15 cellular contexts compared by ENCODE assay signal in the genomic region with DNA sequence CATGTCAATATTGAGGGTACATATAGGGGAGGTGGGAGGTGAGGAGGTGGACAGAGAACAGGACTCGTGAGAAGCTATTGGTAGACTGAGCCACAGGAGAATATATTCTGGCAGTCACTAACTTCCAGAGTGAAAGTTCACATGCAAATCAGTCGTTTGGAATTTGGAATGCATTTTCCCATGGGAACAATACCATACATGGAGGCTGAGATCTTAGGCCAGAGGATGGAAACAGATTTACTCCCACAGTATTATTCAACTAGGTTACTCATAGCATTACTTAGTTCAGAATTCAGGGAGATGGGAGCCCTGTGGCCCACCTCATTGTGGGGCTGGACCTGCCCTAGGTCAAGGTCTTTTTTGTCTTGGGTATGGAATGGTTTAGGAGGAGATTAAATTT. TPM values are rescaled to one million over a fixed set of nuclear protein-coding genes. Genes with fewer than 3 reads are reported as not detected.
A peak's percentile ranks its signal among the peaks of the same experiment; 100 is the strongest.
DNase-seq lines count a peak whose midpoint lies in the region; ATAC-seq, FAIRE-seq and TF ChIP-seq lines count a peak whose summit lies in the region.
"Had no signal": no experiment of that assay in that cellular context is flagged by ENCODE, and none has a peak within 500 bp of the region (broad histone marks: within the 10 kb centered on the region; RNA-seq: fewer than 3 reads in every experiment).

No MANE protein-coding gene starts in this region.

- peak overlapping the region; percentile 96 for H3K27ac Mint-ChIP-seq in astrocyte (ENCODE audit: unreplicated experiment)
- peak overlapping the region in 1 of 2 donors; percentile 20 for H3K27ac Mint-ChIP-seq in natural killer cell treated with Interleukin-12 subunit alpha and Interleukin-12 subunit beta and Interleukin-15 and Interleukin-18, amount 100 ng/mL, for 72 hours
- H3K27ac Mint-ChIP-seq: activated CD4-positive, alpha-beta T cell treated with anti-CD3 and anti-CD28 coated beads, Interleukin-2, amount 10 ng/mL, durations not matched to agents 24 days and 14 days; activated naive CD4-positive, alpha-beta T cell treated with anti-CD3 and anti-CD28 coated beads for 36 hours had no signal

- H3K9me3 ChIP-seq in astrocyte (ENCODE audit: insufficient read depth, low read depth, low read length) (no peaks in the 10 kb centered on the region), left ventricle myocardium inferior (replicated peaks) (no peaks in the 10 kb centered on the region), skeletal muscle satellite cell (replicated peaks; ENCODE audit: low read length) (no peaks in the 10 kb centered on the region)
- H3K9me3 ChIP-seq: ovary, upper lobe of left lung had no signal

- H3K27ac ChIP-seq in astrocyte (ENCODE audit: low read depth, low read length) (peak overlapping the region; percentile 97), left ventricle myocardium inferior (replicated peaks) (peak overlapping the region; percentile 63)
- H3K27ac ChIP-seq: ovary, upper lobe of left lung had no signal

- DNase-seq in ELR (ENCODE audit: low read depth) (peak; percentile 54), astrocyte (ENCODE audit: low read depth) (peak; percentile 97), left ventricle myocardium inferior (no peak), left colon (no peak), 8988T (no peak)
- DNase-seq in natural killer cell treated with Interleukin-12 subunit alpha and Interleukin-12 subunit beta and Interleukin-15 and Interleukin-18, amount 100 ng/mL, for 72 hours (ENCODE audit: low spot score) = no peak
- DNase-seq: activated CD4-positive, alpha-beta T cell treated with anti-CD3 and anti-CD28 coated beads, Interleukin-2, amount 10 ng/mL, durations not matched to agents 24 days and 14 days; activated naive CD4-positive, alpha-beta T cell treated with anti-CD3 and anti-CD28 coated beads for 36 hours; NCI-H1694; NK-92 treated with Interleukin-12 subunit alpha and Interleukin-12 subunit beta, amount 100 ng/mL, for 24 hours; ovary; SW 1271; upper lobe of left lung had no signal

- no peaks in the 10 kb centered on the region for H3K79me2 ChIP-seq in astrocyte (ENCODE audit: insufficient read depth, low read length)

- no peaks in the 10 kb centered on the region for H3K36me3 Mint-ChIP-seq in astrocyte (ENCODE audit: low read depth, unreplicated experiment)
- no peaks in the 10 kb centered on the region for H3K36me3 Mint-ChIP-seq in natural killer cell treated with Interleukin-12 subunit alpha and Interleukin-12 subunit beta and Interleukin-15 and Interleukin-18, amount 100 ng/mL, for 72 hours

- peak overlapping the region; percentile 81 for H3K9ac ChIP-seq in astrocyte (ENCODE audit: low read length)
- H3K9ac ChIP-seq in skeletal muscle satellite cell (ENCODE audit: low read depth, low read length) = peak overlapping the region; percentile 54

- H3K4me1 Mint-ChIP-seq in astrocyte (ENCODE audit: low read depth, unreplicated experiment) = peaks cover 18% of the 10 kb centered on the region
- peaks cover 11 to 18% of the 10 kb centered on the region in 2 donors for H3K4me1 Mint-ChIP-seq in natural killer cell treated with Interleukin-12 subunit alpha and Interleukin-12 subunit beta and Interleukin-15 and Interleukin-18, amount 100 ng/mL, for 72 hours (ENCODE audit: low read depth in 2 of 2)

- H3K4me3 ChIP-seq in astrocyte (ENCODE audit: insufficient read depth, low read depth, low read length) (no peak overlapping the region), left ventricle myocardium inferior (no peak overlapping the region), skeletal muscle satellite cell (ENCODE audit: low read length) (no peak overlapping the region)
- H3K4me3 ChIP-seq: ovary, upper lobe of left lung had no signal

- H3K36me3 ChIP-seq in astrocyte (ENCODE audit: insufficient read depth, low read length) (no peaks in the 10 kb centered on the region), left ventricle myocardium inferior (no peaks in the 10 kb centered on the region), skeletal muscle satellite cell (ENCODE audit: insufficient read depth, low read length) (no peaks in the 10 kb centered on the region)
- H3K36me3 ChIP-seq: ovary, upper lobe of left lung had no signal

- peak; percentile 98 for FAIRE-seq in astrocyte (lab: Jason Lieb, UNC)

- H3K4me2 ChIP-seq in astrocyte (ENCODE audit: low read length) = peak overlapping the region; percentile 39
- H3K4me2 ChIP-seq in skeletal muscle satellite cell (ENCODE audit: low read length) = peak overlapping the region; percentile 37

- no peaks in the 10 kb centered on the region for H3K9me3 Mint-ChIP-seq in astrocyte (ENCODE audit: unreplicated experiment)
- no peaks in the 10 kb centered on the region for H3K9me3 Mint-ChIP-seq in natural killer cell treated with Interleukin-12 subunit alpha and Interleukin-12 subunit beta and Interleukin-15 and Interleukin-18, amount 100 ng/mL, for 72 hours

- peak overlapping the region; percentile 60 for H3K4me3 Mint-ChIP-seq in astrocyte (ENCODE audit: unreplicated experiment)
- H3K4me3 Mint-ChIP-seq in natural killer cell treated with Interleukin-12 subunit alpha and Interleukin-12 subunit beta and Interleukin-15 and Interleukin-18, amount 100 ng/mL, for 72 hours = no peak overlapping the region
- H3K4me3 Mint-ChIP-seq: activated CD4-positive, alpha-beta T cell treated with anti-CD3 and anti-CD28 coated beads, Interleukin-2, amount 10 ng/mL, durations not matched to agents 24 days and 14 days; activated naive CD4-positive, alpha-beta T cell treated with anti-CD3 and anti-CD28 coated beads for 36 hours had no signal

- intact Hi-C loops in left ventricle myocardium inferior (cut with micrococcal nuclease) = no loop called here
- intact Hi-C loops in left colon (cut with DNase I, micrococcal nuclease) = loop anchor here (10.0 kb wide), 2 partner anchors 83 to 133 kb away; no protein-coding TSS in a partner anchor

- H3K27me3 Mint-ChIP-seq in astrocyte (ENCODE audit: low read depth, unreplicated experiment) = no peaks in the 10 kb centered on the region
- H3K27me3 Mint-ChIP-seq in natural killer cell treated with Interleukin-12 subunit alpha and Interleukin-12 subunit beta and Interleukin-15 and Interleukin-18, amount 100 ng/mL, for 72 hours = peaks cover 0 to 5% of the 10 kb centered on the region in 2 donors
- H3K27me3 Mint-ChIP-seq: activated CD4-positive, alpha-beta T cell treated with anti-CD3 and anti-CD28 coated beads, Interleukin-2, amount 10 ng/mL, durations not matched to agents 24 days and 14 days had no signal

- H4K20me1 ChIP-seq in astrocyte (ENCODE audit: insufficient read depth, low read length) = no peaks in the 10 kb centered on the region

- no peak for ATAC-seq in natural killer cell treated with Interleukin-12 subunit alpha and Interleukin-12 subunit beta and Interleukin-15 and Interleukin-18, amount 100 ng/mL, for 72 hours
- no peak for ATAC-seq in left colon
- ATAC-seq in GM19324 (IDR thresholded peaks at IDR 0.05; ENCODE audit: low FRiP score, unreplicated experiment) = no peak

- H3K27me3 ChIP-seq in astrocyte (ENCODE audit: insufficient read depth, low read length) (no peaks in the 10 kb centered on the region), left ventricle myocardium inferior (ENCODE audit: low read depth) (no peaks in the 10 kb centered on the region), skeletal muscle satellite cell (ENCODE audit: control insufficient read depth, insufficient read depth, low read length) (no peaks in the 10 kb centered on the region)
- H3K27me3 ChIP-seq: ovary, upper lobe of left lung had no signal

- TF ChIP-seq CTCF in astrocyte (IDR thresholded peaks at IDR 0.05; ENCODE audit: insufficient read depth, low read depth, low read length) = no peak
- TF ChIP-seq CTCF in left ventricle myocardium inferior (IDR thresholded peaks at IDR 0.05; ENCODE audit: borderline replicate concordance) = no peak

- peaks cover 15% of the 10 kb centered on the region for H3K4me1 ChIP-seq in astrocyte (ENCODE audit: insufficient read depth, low read length)
- H3K4me1 ChIP-seq in left ventricle myocardium inferior = peaks cover 7% of the 10 kb centered on the region
- H3K4me1 ChIP-seq in skeletal muscle satellite cell (ENCODE audit: control insufficient read depth, insufficient read depth, low read length) = peaks cover 16% of the 10 kb centered on the region
- H3K4me1 ChIP-seq: upper lobe of left lung had no signal

- H2AFZ ChIP-seq in astrocyte (ENCODE audit: low read depth, low read length) = no peak overlapping the region

RNA-seq across cellular contexts. Expression of gene ABHD2, which starts 36.4 kb away (rescaled TPM):
- 41.3 and 50.3 TPM in 2 replicates for total RNA-seq in astrocyte
- total RNA-seq in left ventricle myocardium inferior = 68.2 TPM
- total RNA-seq in skeletal muscle satellite cell (2012; rRNA removed) = 58.1 and 107 TPM in 2 replicates
- 100 to 1,000 TPM; 130 to 214 TPM for total RNA-seq in natural killer cell treated with Interleukin-12 subunit alpha and Interleukin-12 subunit beta and Interleukin-15 and Interleukin-18, amount 100 ng/mL, for 72 hours
- 100 to 1,000 TPM; 100 to 112 TPM for total RNA-seq in left colon

Comparison
In these comparisons a context has a peak if more than half of its experiments do, and no peak if none do; other contexts are left out.
1. DNase-seq: peak in ELR (single experiment) and astrocyte (single experiment); none in left ventricle myocardium inferior (single experiment), natural killer cell treated with Interleukin-12 subunit alpha and Interleukin-12 subunit beta and Interleukin-15 and Interleukin-18, amount 100 ng/mL, for 72 hours (single experiment), left colon (0 of 2) and 8988T (single experiment).